Comparison of ENCODE assay signal across 8 cellular contexts in genomic region chr17:56819431-56820145, GRCh38. TPM values are rescaled to one million over a fixed set of nuclear protein-coding genes. Genes with fewer than 3 reads are reported as not detected.
A peak's percentile ranks its signal among the peaks of the same experiment; 100 is the strongest.
DNase-seq lines count a peak whose midpoint lies in the region; ATAC-seq lines count a peak whose summit lies in the region.

No MANE protein-coding gene starts in this region.

- ATAC-seq in Right ventricle myocardium inferior (peak; percentile 65), HG03097 (IDR thresholded peaks at IDR 0.05; ENCODE audit: low FRiP score, unreplicated experiment) (peak; percentile 65)

- intact Hi-C loops in Right ventricle myocardium inferior (cut with DNase I), result loop anchor here (2.0 kb wide), 1 partner anchor 121 kb away; no protein-coding TSS in a partner anchor
- intact Hi-C loops in cardiac septum (cut with DNase I), result loop anchor here (1.0 kb wide), 1 partner anchor 121 kb away; no protein-coding TSS in a partner anchor

- no peak overlapping the region for H3K27ac ChIP-seq in caudate nucleus (ENCODE audit: low read depth, low read length)

- DNase-seq in Right ventricle myocardium inferior (ENCODE audit: missing footprints) (no peak), cardiac septum (ENCODE audit: low spot score) (no peak), NCI-H226 (peak; percentile 32), caudate nucleus (lab: John Stamatoyannopoulos, UW) (peak in 39 of 61 donors; percentile 3 to 63 (median 19)), left kidney (ENCODE audit: low read depth, low spot score) (peak; percentile 88)
- DNase-seq in activated CD4-positive, CD25-positive, alpha-beta regulatory T cell (lab: John Stamatoyannopoulos, UW), result peak; percentile 24 to 50 (median 38)
- peak; percentile 52 to 71 (median 59) for DNase-seq in stimulated activated CD4-positive, alpha-beta T cell treated with anti-CD3 and anti-CD28 coated beads, TNF-alpha, amount 100 ng/mL, for 24 hours (ENCODE audit: low read depth in 3 of 3)

RNA-seq across cellular contexts. Expression of gene C17orf67, which starts 14.1 kb away (rescaled TPM):
- 1.1 TPM for total RNA-seq in Right ventricle myocardium inferior
- 0.83 TPM for total RNA-seq in cardiac septum

RNA-seq across cellular contexts. Expression of gene DGKE, which starts 14.4 kb away (rescaled TPM):
- total RNA-seq in Right ventricle myocardium inferior, result 3.0 TPM
- total RNA-seq in cardiac septum, result 2.2 TPM

Comparison
In these comparisons a context has a peak if more than half of its experiments do, and no peak if none do; other contexts are left out.
1. DNase-seq: peak in NCI-H226 (single experiment), activated CD4-positive, CD25-positive, alpha-beta regulatory T cell (4 of 4), caudate nucleus (39 of 61), left kidney (single experiment) and stimulated activated CD4-positive, alpha-beta T cell treated with anti-CD3 and anti-CD28 coated beads, TNF-alpha, amount 100 ng/mL, for 24 hours (3 of 3); none in Right ventricle myocardium inferior (single experiment) and cardiac septum (single experiment).